ENCODE assay signal across 24 cellular contexts in the genomic region with DNA sequence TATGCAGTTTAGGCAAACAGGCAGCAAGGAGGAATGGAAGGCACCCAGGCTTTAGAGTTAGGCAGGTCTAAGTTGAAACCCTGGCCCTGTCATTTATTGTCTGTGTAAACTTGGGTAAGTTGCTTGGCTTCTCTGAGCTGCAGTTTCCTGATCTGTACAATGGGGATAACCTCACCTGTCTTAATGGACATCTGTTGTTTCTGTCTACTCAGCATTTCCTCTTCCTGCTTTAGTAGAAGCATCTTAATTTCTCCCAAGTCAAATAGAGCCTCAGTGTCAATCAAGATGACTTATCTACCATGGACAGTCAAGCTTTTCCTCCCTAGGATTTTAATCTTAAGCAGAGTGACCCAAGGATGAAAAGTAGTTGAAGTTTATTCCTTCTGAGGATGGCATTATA.
"Had no signal": no experiment of that assay in that cellular context is flagged by ENCODE, and none has a peak within 500 bp of the region (broad histone marks: within the 10 kb centered on the region; RNA-seq: fewer than 3 reads in every experiment).

No MANE protein-coding gene starts in this region.

- H3K27ac ChIP-seq: gastrocnemius medialis, heart right ventricle, lower lobe of right lung, parathyroid adenoma, prostate gland, sigmoid colon, stomach, thoracic aorta, transverse colon had no signal

- H3K27me3 Mint-ChIP-seq: memory B cell; natural killer cell treated with Interleukin-12 subunit alpha and Interleukin-12 subunit beta and Interleukin-15 and Interleukin-18, amount 100 ng/mL, for 72 hours had no signal

- H3K27ac Mint-ChIP-seq: memory B cell; natural killer cell treated with Interleukin-12 subunit alpha and Interleukin-12 subunit beta and Interleukin-15 and Interleukin-18, amount 100 ng/mL, for 72 hours had no signal

- H2AFZ ChIP-seq: parathyroid adenoma had no signal

- DNase-seq: cerebellar nuclear complex; effector CD4-positive, alpha-beta T cell; gastrocnemius medialis; heart right ventricle; hypothalamus; islet precursor cell; lower lobe of right lung; midbrain; occipital lobe; sigmoid colon; stimulated activated CD4-positive, alpha-beta T cell treated with anti-CD3 and anti-CD28 coated beads, Interleukin-2, amount 100 ng/mL, for 24 hours; stimulated activated CD4-positive, alpha-beta T cell treated with anti-CD3 and anti-CD28 coated beads, Interleukin-4, amount 100 ng/mL, for 4 hours; stimulated activated naive CD4-positive, alpha-beta T cell; stomach; substantia nigra; transverse colon had no signal

- H3K27me3 ChIP-seq: gastrocnemius medialis, heart right ventricle, sigmoid colon, stomach, transverse colon had no signal

- FAIRE-seq: colon had no signal

- H3K36me3 Mint-ChIP-seq: memory B cell; natural killer cell treated with Interleukin-12 subunit alpha and Interleukin-12 subunit beta and Interleukin-15 and Interleukin-18, amount 100 ng/mL, for 72 hours had no signal

- H3K9me3 Mint-ChIP-seq: memory B cell had no signal

- H3K4me3 Mint-ChIP-seq: memory B cell; natural killer cell treated with Interleukin-12 subunit alpha and Interleukin-12 subunit beta and Interleukin-15 and Interleukin-18, amount 100 ng/mL, for 72 hours had no signal

- H3K79me2 ChIP-seq: parathyroid adenoma had no signal

- H3K9ac ChIP-seq: parathyroid adenoma had no signal

- ATAC-seq: gastrocnemius medialis; heart right ventricle; left lobe of liver; lower lobe of right lung; natural killer cell treated with Interleukin-12 subunit alpha and Interleukin-12 subunit beta and Interleukin-15 and Interleukin-18, amount 100 ng/mL, for 72 hours had no signal

- H3K9me3 ChIP-seq: gastrocnemius medialis, heart right ventricle, lower lobe of right lung, prostate gland, sigmoid colon, stomach, thoracic aorta, transverse colon had no signal

- H3K4me1 ChIP-seq: gastrocnemius medialis, lower lobe of right lung, parathyroid adenoma, prostate gland, sigmoid colon, stomach, transverse colon had no signal

- H3K36me3 ChIP-seq: gastrocnemius medialis, heart right ventricle, lower lobe of right lung, prostate gland, sigmoid colon, stomach, thoracic aorta, transverse colon had no signal

- H3K4me3 ChIP-seq: gastrocnemius medialis, heart right ventricle, lower lobe of right lung, prostate gland, sigmoid colon, skin epidermis, stomach, thoracic aorta, transverse colon had no signal
